ENCODE assay signal across 24 cellular contexts in the genomic region with DNA sequence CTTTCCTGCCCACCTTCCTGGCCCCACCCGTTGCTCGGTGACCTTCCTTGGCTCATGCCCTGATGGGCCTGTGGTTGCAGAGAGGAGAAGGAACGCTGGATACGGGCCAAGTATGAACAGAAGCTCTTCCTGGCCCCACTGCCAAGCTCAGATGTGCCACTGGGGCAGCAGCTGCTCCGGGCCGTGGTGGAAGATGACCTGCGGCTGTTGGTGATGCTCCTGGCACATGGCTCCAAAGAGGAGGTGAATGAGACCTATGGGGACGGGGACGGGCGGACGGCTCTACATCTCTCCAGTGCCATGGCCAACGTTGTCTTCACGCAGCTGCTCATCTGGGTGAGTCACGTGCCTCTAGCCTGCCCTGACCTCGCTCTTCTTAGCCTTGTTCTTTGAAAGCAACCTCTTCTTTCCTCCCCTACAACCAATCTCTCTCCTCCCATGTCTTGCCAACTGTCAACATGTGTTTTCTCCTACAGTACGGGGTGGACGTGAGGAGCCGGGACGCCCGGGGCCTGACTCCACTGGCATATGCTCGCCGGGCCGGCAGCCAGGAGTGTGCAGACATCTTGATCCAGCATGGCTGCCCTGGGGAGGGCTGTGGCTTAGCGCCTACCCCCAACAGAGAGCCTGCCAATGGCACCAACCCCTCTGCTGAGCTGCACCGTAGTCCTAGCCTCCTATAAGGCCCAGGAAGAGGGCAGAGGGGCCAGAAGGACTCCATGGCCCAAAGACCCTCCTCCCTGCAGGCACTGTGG. TPM values are rescaled to one million over a fixed set of nuclear protein-coding genes. Genes with fewer than 3 reads are reported as not detected.
DNase-seq lines count a peak whose midpoint lies in the region; ATAC-seq, FAIRE-seq and TF ChIP-seq lines count a peak whose summit lies in the region.
"Had no signal": no experiment of that assay in that cellular context is flagged by ENCODE, and none has a peak within 500 bp of the region (broad histone marks: within the 10 kb centered on the region; RNA-seq: fewer than 3 reads in every experiment).

No MANE protein-coding gene starts in this region.

- H3K27me3 Mint-ChIP-seq in MCF 10A (ENCODE audit: insufficient read depth, unreplicated experiment) = no peaks in the 10 kb centered on the region

- H3K79me2 ChIP-seq in mammary epithelial cell (ENCODE audit: insufficient read depth, low read length) (no peaks in the 10 kb centered on the region), osteoblast (ENCODE audit: insufficient read depth, low read length) (no peaks in the 10 kb centered on the region)

- peaks cover 41% of the 10 kb centered on the region for H3K36me3 Mint-ChIP-seq in MCF 10A (ENCODE audit: insufficient read depth, unreplicated experiment)

- intact Hi-C loops in MCF 10A (cut with micrococcal nuclease) (no loop called here), mammary epithelial cell (cut with micrococcal nuclease) (loop anchor here (1.0 kb wide), 1 partner anchor 29 kb away; no protein-coding TSS in a partner anchor), kidney (cut with DNase I) (no loop called here), transverse colon (cut with DNase I; ENCODE audit: low total_unique reads) (no loop called here)

- no peak for TF ChIP-seq CTCF in MCF 10A (IDR thresholded peaks at IDR 0.05; ENCODE audit: unreplicated experiment)
- TF ChIP-seq CTCF in mammary epithelial cell (conservative IDR thresholded peaks at IDR 0.05 in 1 of 2, IDR thresholded peaks at IDR 0.05 in 1 of 2; ENCODE audit: extremely low read depth in 1 of 2, insufficient read depth in 1 of 2, low read depth in 1 of 2, low read length in 2 of 2) = no peak
- TF ChIP-seq CTCF in kidney (IDR thresholded peaks at IDR 0.05; ENCODE audit: borderline replicate concordance, extremely low read depth, insufficient read depth) = no peak
- TF ChIP-seq CTCF in transverse colon (IDR thresholded peaks at IDR 0.05) = no peak
- TF ChIP-seq CTCF in osteoblast (IDR thresholded peaks at IDR 0.05; ENCODE audit: extremely low read depth, low read depth, low read length) = no peak

- peaks cover 25% of the 10 kb centered on the region for H3K4me1 ChIP-seq in mammary epithelial cell (ENCODE audit: insufficient read depth, low read length)
- H3K4me1 ChIP-seq in kidney (ENCODE audit: control insufficient read depth in 1 of 2, insufficient read depth in 1 of 2, low read depth in 1 of 2, low read length in 2 of 2) = no peaks in the 10 kb centered on the region
- H3K4me1 ChIP-seq in transverse colon = no peaks in the 10 kb centered on the region
- H3K4me1 ChIP-seq in osteoblast (ENCODE audit: insufficient read depth, low read length) = no peaks in the 10 kb centered on the region
- H3K4me1 ChIP-seq: SJSA1 had no signal

- 51% methylated on average over 18 of the region's 25 CpGs for whole genome bisulfite sequencing in mammary epithelial cell (ENCODE audit: low coverage, missing lambda C conversion rate)
- 91% methylated on average over 25 of the region's 25 CpGs; no CpG with 5 or more reads in 1 of the 2 donors for WGBS in transverse colon (ENCODE audit: low coverage in 1 of 2), 2 donors

- BruUV-seq in MCF 10A (replicated peaks; lab: Mats Ljungman, UMichigan) (no TSS peak), mammary epithelial cell (replicated peaks; lab: Mats Ljungman, UMichigan) (no TSS peak)

- CTCF ChIA-PET in MCF 10A (lab: Yijun Ruan, JAX) = interaction anchor here (0.6 to 2.3 kb wide), 3 partner anchors 20 to 160 kb away, joined by 3 to 7 read pairs (median 5); no protein-coding TSS in a partner anchor
- CTCF ChIA-PET in mammary epithelial cell (lab: Charles Lee; ENCODE audit: low non-redundant PET) = no interaction called here

- H2AFZ ChIP-seq in mammary epithelial cell (ENCODE audit: low read depth, low read length) (no peak overlapping the region), osteoblast (ENCODE audit: low read length) (no peak overlapping the region)

- H3K36me3 ChIP-seq in mammary epithelial cell (ENCODE audit: insufficient read depth, low read length) (peaks cover 9% of the 10 kb centered on the region), kidney (ENCODE audit: control insufficient read depth in 1 of 2, insufficient read depth in 2 of 2, low read length in 2 of 2) (peaks cover 14 to 18% of the 10 kb centered on the region in 2 donors), transverse colon (peaks cover 0 to 13% (median 0%) of the 10 kb centered on the region in 4 donors), osteoblast (ENCODE audit: insufficient read depth, low read length) (peaks cover 25% of the 10 kb centered on the region)

- no peak overlapping the region for H3K4me3 Mint-ChIP-seq in MCF 10A (ENCODE audit: unreplicated experiment)
- H3K4me3 Mint-ChIP-seq: CD4-positive, alpha-beta T cell; mesothelial cell of epicardium; stimulated activated effector memory CD8-positive, alpha-beta T cell treated with anti-CD3 and anti-CD28 coated beads, Interleukin-12 subunit alpha, Interleukin-12 subunit beta, amount 100 ng/mL, for 72 hours had no signal

- H3K4me3 ChIP-seq in mammary epithelial cell (replicated peaks in 1 of 3; ENCODE audit: insufficient read depth in 1 of 3, low read depth in 2 of 3, low read length in 3 of 3) (no peak overlapping the region), kidney (ENCODE audit: low read length in 2 of 2) (no peak overlapping the region), transverse colon (no peak overlapping the region), osteoblast (ENCODE audit: insufficient read depth, low read length) (no peak overlapping the region)
- H3K4me3 ChIP-seq: esophagus muscularis mucosa, SJSA1 had no signal

- dilution Hi-C loops in mammary epithelial cell (cut with HindIII; ENCODE audit: low sequenced_read_pairs) = no loop called here

- H3K27me3 ChIP-seq in mammary epithelial cell (ENCODE audit: insufficient read depth, low read length) (no peaks in the 10 kb centered on the region), transverse colon (no peaks in the 10 kb centered on the region), osteoblast (ENCODE audit: insufficient read depth, low read length) (peaks cover 4% of the 10 kb centered on the region)
- H3K27me3 ChIP-seq: SJSA1 had no signal

- no peak overlapping the region for H3K27ac ChIP-seq in mammary epithelial cell (ENCODE audit: insufficient read depth, low read depth, low read length)
- peak overlapping the region; percentile 77 for H3K27ac ChIP-seq in caudate nucleus (ENCODE audit: low read depth, low read length)
- no peak overlapping the region for H3K27ac ChIP-seq in kidney (ENCODE audit: low read depth in 2 of 2, low read length in 2 of 2)
- no peak overlapping the region for H3K27ac ChIP-seq in transverse colon
- H3K27ac ChIP-seq in osteoblast (ENCODE audit: low read depth, low read length) = no peak overlapping the region
- H3K27ac ChIP-seq: esophagus muscularis mucosa, HL-60, SJSA1 had no signal

- H3K4me1 Mint-ChIP-seq in MCF 10A (ENCODE audit: insufficient read depth, unreplicated experiment) = peaks cover 11% of the 10 kb centered on the region
- H3K4me1 Mint-ChIP-seq: stimulated activated effector memory CD8-positive, alpha-beta T cell treated with anti-CD3 and anti-CD28 coated beads, Interleukin-12 subunit alpha, Interleukin-12 subunit beta, amount 100 ng/mL, for 72 hours had no signal

- FAIRE-seq in kidney (lab: Jason Lieb, UNC) = no peak
- FAIRE-seq: A204.1 had no signal

- H3K4me2 ChIP-seq in mammary epithelial cell (ENCODE audit: insufficient read depth, low read depth, low read length) = no peak overlapping the region
- no peak overlapping the region for H3K4me2 ChIP-seq in osteoblast (ENCODE audit: insufficient read depth, low read length)

- ATAC-seq in HG03565 (IDR thresholded peaks at IDR 0.05; ENCODE audit: unreplicated experiment) = no peak

- POLR2A ChIA-PET in MCF 10A (lab: Yijun Ruan, JAX) = interaction anchor here (0.8 kb wide), 1 partner anchor 89 kb away, joined by 4 read pairs; no protein-coding TSS in a partner anchor

- DNase-seq in MCF 10A (ENCODE audit: unreplicated experiment) (no peak), mammary epithelial cell (no peak), caudate nucleus (lab: John Stamatoyannopoulos, UW) (peak in 2 of 61 donors; percentile 11 to 60), kidney (peak; percentile 59), transverse colon (peak; percentile 4), osteoblast (ENCODE audit: insufficient read length, low spot score, missing footprints) (no peak), NCI-H748 treated with DMSO at 0.1 percent for 48 hours (lab: John Stamatoyannopoulos, UW) (no peak)
- DNase-seq: activated CD4-positive, alpha-beta T cell treated with anti-CD3 and anti-CD28 coated beads for 1 hour; activated naive CD4-positive, alpha-beta T cell; CD4-positive, alpha-beta T cell; DMS79 treated with DMSO at 0.1 percent for 48 hours; KBM-7; NCI-H1092 treated with DMSO at 0.1 percent for 48 hours; T-helper 9 cell had no signal

- H3K9me3 Mint-ChIP-seq in MCF 10A (ENCODE audit: unreplicated experiment) = no peaks in the 10 kb centered on the region
- H3K9me3 Mint-ChIP-seq: CD4-positive, alpha-beta T cell; mesothelial cell of epicardium; stimulated activated effector memory CD8-positive, alpha-beta T cell treated with anti-CD3 and anti-CD28 coated beads, Interleukin-12 subunit alpha, Interleukin-12 subunit beta, amount 100 ng/mL, for 72 hours had no signal

- in situ Hi-C loops in mammary epithelial cell (cut with MboI; ENCODE audit: low sequenced_read_pairs in 2 of 2) = no loop called here
- in situ Hi-C loops in transverse colon (cut with MboI; ENCODE audit: low pct_ligation_motif_present in 1 of 4, low pct_unique_long_range_greater_than_20kb in 1 of 4, low sequenced_read_pairs in 3 of 4) = no loop called here

- no peaks in the 10 kb centered on the region for H4K20me1 ChIP-seq in mammary epithelial cell (ENCODE audit: insufficient read depth, low read length)
- H4K20me1 ChIP-seq in osteoblast (ENCODE audit: insufficient read depth, low read length) = no peaks in the 10 kb centered on the region

- no peak for TF ChIP-seq EP300 in transverse colon (IDR thresholded peaks at IDR 0.05; ENCODE audit: low read depth)

- no peak for TF ChIP-seq POLR2A in transverse colon (IDR thresholded peaks at IDR 0.05)

- no peak overlapping the region for H3K9ac ChIP-seq in mammary epithelial cell (ENCODE audit: insufficient read depth, low read length)
- H3K9ac ChIP-seq in kidney (ENCODE audit: low read length in 2 of 2) = no peak overlapping the region

- H3K9me3 ChIP-seq in mammary epithelial cell (replicated peaks; ENCODE audit: insufficient read depth, low read length) (no peaks in the 10 kb centered on the region), kidney (ENCODE audit: control insufficient read depth in 1 of 2, low read length in 2 of 2) (no peaks in the 10 kb centered on the region), transverse colon (no peaks in the 10 kb centered on the region), osteoblast (ENCODE audit: low read depth, low read length) (no peaks in the 10 kb centered on the region)
- H3K9me3 ChIP-seq: esophagus muscularis mucosa, SJSA1 had no signal

- peak overlapping the region; percentile 35 for H3K27ac Mint-ChIP-seq in MCF 10A (ENCODE audit: low read depth, unreplicated experiment)
- H3K27ac Mint-ChIP-seq: CD4-positive, alpha-beta T cell; mesothelial cell of epicardium; stimulated activated effector memory CD8-positive, alpha-beta T cell treated with anti-CD3 and anti-CD28 coated beads, Interleukin-12 subunit alpha, Interleukin-12 subunit beta, amount 100 ng/mL, for 72 hours had no signal

RNA-seq across cellular contexts. Expression of a gene that starts 24.1 kb away (rescaled TPM):
- total RNA-seq in MCF 10A (2022) (not detected in 2 replicates), mammary epithelial cell (not detected), kidney (not detected), transverse colon (not detected), osteoblast (not detected in 2 replicates)
- polyA plus RNA-seq in mammary epithelial cell (not detected), kidney (ENCODE audit: insufficient read depth, low read depth, low replicate concordance) (not detected)
- polyA minus RNA-seq in mammary epithelial cell = not detected
- total RNA-seq: CD4-positive, alpha-beta T cell; dermis microvascular lymphatic vessel endothelial cell; esophagus muscularis mucosa; kidney epithelial cell; mesothelial cell of epicardium; SJSA1; urinary bladder had no signal
- polyA plus RNA-seq: urinary bladder had no signal

RNA-seq across cellular contexts. Expression of a gene that starts 43.6 kb away (rescaled TPM):
- total RNA-seq in MCF 10A (2022) = not detected in 2 replicates
- total RNA-seq in mammary epithelial cell = not detected
- polyA plus RNA-seq in mammary epithelial cell = not detected
- not detected for polyA minus RNA-seq in mammary epithelial cell
- total RNA-seq in kidney = not detected
- 0.22 TPM for polyA plus RNA-seq in kidney (ENCODE audit: insufficient read depth, low read depth, low replicate concordance)
- total RNA-seq in transverse colon = not detected
- total RNA-seq in osteoblast = not detected in 2 replicates
- total RNA-seq: CD4-positive, alpha-beta T cell; dermis microvascular lymphatic vessel endothelial cell; esophagus muscularis mucosa; kidney epithelial cell; mesothelial cell of epicardium; SJSA1; urinary bladder had no signal
- polyA plus RNA-seq: urinary bladder had no signal

RNA-seq across cellular contexts. Expression of a gene that starts 57.2 kb away (rescaled TPM):
- total RNA-seq in MCF 10A (2022) (95.6 and 138 TPM in 2 replicates), mammary epithelial cell (100 to 1,000 TPM; 118 to 163 TPM), kidney (64.4 TPM), transverse colon (10 to 100 TPM; 54.9 to 74.4 (median 63.8) TPM), osteoblast (39.8 and 45.7 TPM in 2 replicates)
- polyA plus RNA-seq in mammary epithelial cell (91.6 TPM), kidney (ENCODE audit: insufficient read depth, low read depth, low replicate concordance) (35.8 TPM)
- 114 TPM for polyA minus RNA-seq in mammary epithelial cell

Comparison
In these comparisons a context has a peak if more than half of its experiments do, and no peak if none do; other contexts are left out.
1. DNase-seq: peak in kidney (single experiment) and transverse colon (single experiment); none in MCF 10A (single experiment), mammary epithelial cell (single experiment), osteoblast (single experiment) and NCI-H748 treated with DMSO at 0.1 percent for 48 hours (single experiment).